Comparison of ENCODE assay signal across 8 cellular contexts in the genomic region with DNA sequence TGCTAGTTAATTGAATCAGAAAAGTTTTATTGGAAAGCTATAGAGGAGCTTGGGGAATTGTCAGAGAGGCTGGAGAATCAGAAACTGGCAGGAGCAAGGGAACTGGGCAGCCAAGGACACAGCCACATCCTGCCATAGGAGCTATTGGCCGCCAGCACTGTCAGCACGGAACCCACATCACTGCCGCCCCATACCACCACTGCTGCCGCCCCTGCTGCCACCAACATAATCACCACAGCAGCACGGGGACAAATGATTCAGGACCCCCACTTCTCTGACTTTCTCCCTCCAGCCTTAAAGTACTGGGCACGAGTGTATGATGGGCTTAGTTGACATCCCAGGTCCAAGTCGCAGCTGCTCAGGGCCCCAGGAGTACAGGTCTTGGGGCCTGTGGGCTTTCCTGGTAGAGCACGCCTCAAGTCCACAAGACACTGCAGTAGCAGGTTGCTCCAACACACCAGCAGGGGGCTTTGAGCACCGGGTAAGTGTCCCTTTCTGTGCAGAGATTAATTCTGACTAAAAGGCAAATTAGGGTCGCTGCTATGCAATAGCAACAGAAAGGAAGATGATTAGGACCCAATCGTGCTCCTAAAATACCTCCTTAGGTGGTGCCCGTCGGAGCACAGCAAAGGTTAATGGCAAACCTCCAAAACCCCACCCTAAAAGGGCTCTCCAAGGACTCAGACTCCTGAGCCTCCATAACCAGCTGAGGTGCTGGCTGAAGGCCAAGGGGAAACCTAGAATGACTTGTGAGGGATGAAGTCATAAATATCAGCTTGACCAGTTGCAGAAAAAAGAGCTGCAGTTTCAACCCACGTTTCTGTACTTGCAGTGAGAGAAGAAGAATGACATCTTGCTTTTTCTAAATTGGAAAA. TPM values are rescaled to one million over a fixed set of nuclear protein-coding genes. Genes with fewer than 3 reads are reported as not detected.
DNase-seq lines count a peak whose midpoint lies in the region; ATAC-seq and TF ChIP-seq lines count a peak whose summit lies in the region.

No MANE protein-coding gene starts in this region.

- no peaks in the 10 kb centered on the region for H3F3A ChIP-seq in smooth muscle cell (ENCODE audit: low read depth)

- no peaks in the 10 kb centered on the region for H3K4me1 Mint-ChIP-seq in CD14-positive monocyte
- peaks cover 27% of the 10 kb centered on the region for H3K4me1 Mint-ChIP-seq in activated CD4-positive, alpha-beta memory T cell treated with anti-CD3 and anti-CD28 coated beads for 36 hours (ENCODE audit: low read depth)
- H3K4me1 Mint-ChIP-seq in activated T-helper 1 cell treated with anti-CD3 and anti-CD28 coated beads, Interleukin-12 subunit alpha, Interleukin-12 subunit beta, Interleukin-2, Interleukin-4 antibody, amounts not matched to agents 30 ng/mL and 10 ng/mL and 1 ng/mL, durations not matched to agents 14 hours and 24 hours and 36 hours (ENCODE audit: low read depth) = peaks cover 14% of the 10 kb centered on the region

- no peaks in the 10 kb centered on the region for H3K36me3 ChIP-seq in smooth muscle cell (ENCODE audit: low read depth)

- no peak overlapping the region for H2AFZ ChIP-seq in smooth muscle cell (ENCODE audit: low read depth)

- ATAC-seq in GM18519 (IDR thresholded peaks at IDR 0.05; ENCODE audit: low FRiP score, unreplicated experiment) (peak; percentile 88), HG02884 (IDR thresholded peaks at IDR 0.05; ENCODE audit: unreplicated experiment) (peak; percentile 95), Right ventricle myocardium inferior (peak; percentile 72)

- H3K4me1 ChIP-seq in smooth muscle cell (ENCODE audit: low read depth) = no peaks in the 10 kb centered on the region

- H3K4me2 ChIP-seq in smooth muscle cell = no peak overlapping the region

- CTCF ChIA-PET in activated CD4-positive, alpha-beta memory T cell treated with anti-CD3 and anti-CD28 coated beads for 36 hours (lab: Charles Lee) = interaction anchor here (1.6 kb wide), 1 partner anchor 64 kb away, joined by 4 read pairs; no protein-coding TSS in a partner anchor

- no peaks in the 10 kb centered on the region for H3K9me3 ChIP-seq in smooth muscle cell (replicated peaks; ENCODE audit: low read depth)

- 66% methylated on average over 14 of the region's 14 CpGs for WGBS in smooth muscle cell (ENCODE audit: low lambda C conversion rate)

- peaks cover 37% of the 10 kb centered on the region for H4K20me1 ChIP-seq in smooth muscle cell (ENCODE audit: low read depth)

- DNase-seq in CD14-positive monocyte (ENCODE audit: low spot score) (no peak), NCI-H146 treated with DMSO at 0.1 percent for 48 hours (lab: John Stamatoyannopoulos, UW; ENCODE audit: unreplicated experiment) (peak; percentile 3), Right ventricle myocardium inferior (ENCODE audit: missing footprints) (no peak), smooth muscle cell (lab: John Stamatoyannopoulos, UW; ENCODE audit: unreplicated experiment) (no peak)
- peak; percentile 18 for DNase-seq in activated CD4-positive, alpha-beta memory T cell treated with anti-CD3 and anti-CD28 coated beads for 36 hours
- DNase-seq in activated T-helper 1 cell treated with anti-CD3 and anti-CD28 coated beads, Interleukin-12 subunit alpha, Interleukin-12 subunit beta, Interleukin-2, Interleukin-4 antibody, amounts not matched to agents 30 ng/mL and 10 ng/mL and 1 ng/mL, durations not matched to agents 14 hours and 24 hours and 36 hours (ENCODE audit: low spot score) = no peak

- peak; percentile 20 for TF ChIP-seq CTCF in CD14-positive monocyte (IDR thresholded peaks at IDR 0.05)
- peak; percentile 48 for TF ChIP-seq CTCF in smooth muscle cell (IDR thresholded peaks at IDR 0.05; ENCODE audit: borderline replicate concordance, insufficient read depth, poor library complexity, severe bottlenecking)

- H3K27me3 ChIP-seq in smooth muscle cell (ENCODE audit: low read depth) = no peaks in the 10 kb centered on the region

- H3K27ac Mint-ChIP-seq in CD14-positive monocyte = no peak overlapping the region
- no peak overlapping the region for H3K27ac Mint-ChIP-seq in activated CD4-positive, alpha-beta memory T cell treated with anti-CD3 and anti-CD28 coated beads for 36 hours
- no peak overlapping the region for H3K27ac Mint-ChIP-seq in activated T-helper 1 cell treated with anti-CD3 and anti-CD28 coated beads, Interleukin-12 subunit alpha, Interleukin-12 subunit beta, Interleukin-2, Interleukin-4 antibody, amounts not matched to agents 30 ng/mL and 10 ng/mL and 1 ng/mL, durations not matched to agents 14 hours and 24 hours and 36 hours

- H3K27ac ChIP-seq in smooth muscle cell (ENCODE audit: low read depth) = no peak overlapping the region

- H3K79me2 ChIP-seq in smooth muscle cell (ENCODE audit: low read depth) = no peaks in the 10 kb centered on the region

- H3K9ac ChIP-seq in smooth muscle cell (ENCODE audit: low read depth) = no peak overlapping the region

- intact Hi-C loops in CD14-positive monocyte (cut with micrococcal nuclease) (no loop called here), Right ventricle myocardium inferior (cut with DNase I) (no loop called here)
- intact Hi-C loops in activated CD4-positive, alpha-beta memory T cell treated with anti-CD3 and anti-CD28 coated beads for 36 hours (cut with micrococcal nuclease) = no loop called here
- intact Hi-C loops in activated T-helper 1 cell treated with anti-CD3 and anti-CD28 coated beads, Interleukin-12 subunit alpha, Interleukin-12 subunit beta, Interleukin-2, Interleukin-4 antibody, amounts not matched to agents 30 ng/mL and 10 ng/mL and 1 ng/mL, durations not matched to agents 14 hours and 24 hours and 36 hours (cut with micrococcal nuclease) = no loop called here

- peaks cover 0 to 2% (median 0%) of the 10 kb centered on the region in 7 donors for H3K9me3 Mint-ChIP-seq in CD14-positive monocyte
- H3K9me3 Mint-ChIP-seq in activated CD4-positive, alpha-beta memory T cell treated with anti-CD3 and anti-CD28 coated beads for 36 hours = no peaks in the 10 kb centered on the region
- no peaks in the 10 kb centered on the region for H3K9me3 Mint-ChIP-seq in activated T-helper 1 cell treated with anti-CD3 and anti-CD28 coated beads, Interleukin-12 subunit alpha, Interleukin-12 subunit beta, Interleukin-2, Interleukin-4 antibody, amounts not matched to agents 30 ng/mL and 10 ng/mL and 1 ng/mL, durations not matched to agents 14 hours and 24 hours and 36 hours

- H3K4me3 Mint-ChIP-seq in CD14-positive monocyte = no peak overlapping the region
- no peak overlapping the region for H3K4me3 Mint-ChIP-seq in activated CD4-positive, alpha-beta memory T cell treated with anti-CD3 and anti-CD28 coated beads for 36 hours
- H3K4me3 Mint-ChIP-seq in activated T-helper 1 cell treated with anti-CD3 and anti-CD28 coated beads, Interleukin-12 subunit alpha, Interleukin-12 subunit beta, Interleukin-2, Interleukin-4 antibody, amounts not matched to agents 30 ng/mL and 10 ng/mL and 1 ng/mL, durations not matched to agents 14 hours and 24 hours and 36 hours = no peak overlapping the region

- H3K36me3 Mint-ChIP-seq in CD14-positive monocyte = peaks cover 3 to 9% of the 10 kb centered on the region in 2 donors
- H3K36me3 Mint-ChIP-seq in activated CD4-positive, alpha-beta memory T cell treated with anti-CD3 and anti-CD28 coated beads for 36 hours = peaks cover 14% of the 10 kb centered on the region
- peaks cover 10% of the 10 kb centered on the region for H3K36me3 Mint-ChIP-seq in activated T-helper 1 cell treated with anti-CD3 and anti-CD28 coated beads, Interleukin-12 subunit alpha, Interleukin-12 subunit beta, Interleukin-2, Interleukin-4 antibody, amounts not matched to agents 30 ng/mL and 10 ng/mL and 1 ng/mL, durations not matched to agents 14 hours and 24 hours and 36 hours (ENCODE audit: low read depth)

- POLR2A ChIA-PET in activated CD4-positive, alpha-beta memory T cell treated with anti-CD3 and anti-CD28 coated beads for 36 hours (lab: Charles Lee) = no interaction called here

- H3K4me3 ChIP-seq in smooth muscle cell = no peak overlapping the region

- H3K27me3 Mint-ChIP-seq in CD14-positive monocyte (ENCODE audit: low read depth in 3 of 3) = peaks cover 0 to 14% (median 5%) of the 10 kb centered on the region in 3 donors
- no peaks in the 10 kb centered on the region for H3K27me3 Mint-ChIP-seq in activated CD4-positive, alpha-beta memory T cell treated with anti-CD3 and anti-CD28 coated beads for 36 hours
- H3K27me3 Mint-ChIP-seq in activated T-helper 1 cell treated with anti-CD3 and anti-CD28 coated beads, Interleukin-12 subunit alpha, Interleukin-12 subunit beta, Interleukin-2, Interleukin-4 antibody, amounts not matched to agents 30 ng/mL and 10 ng/mL and 1 ng/mL, durations not matched to agents 14 hours and 24 hours and 36 hours (ENCODE audit: insufficient read depth) = peaks cover 1% of the 10 kb centered on the region

RNA-seq across cellular contexts. Expression of a gene that starts 6.8 kb away (rescaled TPM):
- polyA plus RNA-seq in CD14-positive monocyte = 10 to 100 TPM in 1 of 2 donors, 1 to 10 TPM in 1; 8.8 to 11.6 TPM
- 10 to 100 TPM; 20.7 to 22.1 TPM for total RNA-seq in activated CD4-positive, alpha-beta memory T cell treated with anti-CD3 and anti-CD28 coated beads for 36 hours
- 12.6 TPM for total RNA-seq in Right ventricle myocardium inferior
- 30.6 and 59.1 TPM in 2 replicates for total RNA-seq in smooth muscle cell
- polyA plus RNA-seq in smooth muscle cell = 47.5 and 53.4 TPM in 2 replicates
- total RNA-seq in activated T-helper 1 cell treated with anti-CD3 and anti-CD28 coated beads, Interleukin-12 subunit alpha, Interleukin-12 subunit beta, Interleukin-2, Interleukin-4 antibody, amounts not matched to agents 30 ng/mL and 10 ng/mL and 1 ng/mL, durations not matched to agents 14 hours and 24 hours and 36 hours = 14.5 and 15.6 TPM in 2 replicates

Comparison
In these comparisons a context has a peak if more than half of its experiments do, and no peak if none do; other contexts are left out.
1. DNase-seq: peak in NCI-H146 treated with DMSO at 0.1 percent for 48 hours (single experiment) and activated CD4-positive, alpha-beta memory T cell treated with anti-CD3 and anti-CD28 coated beads for 36 hours (single experiment); none in CD14-positive monocyte (single experiment), Right ventricle myocardium inferior (single experiment), smooth muscle cell (single experiment) and activated T-helper 1 cell treated with anti-CD3 and anti-CD28 coated beads, Interleukin-12 subunit alpha, Interleukin-12 subunit beta, Interleukin-2, Interleukin-4 antibody, amounts not matched to agents 30 ng/mL and 10 ng/mL and 1 ng/mL, durations not matched to agents 14 hours and 24 hours and 36 hours (single experiment).
2. Peak in every context shown above with its lines, with median percentiles within 50 percentile points of each other: ATAC-seq.